13 cellular contexts compared by ENCODE assay signal in the genomic region with DNA sequence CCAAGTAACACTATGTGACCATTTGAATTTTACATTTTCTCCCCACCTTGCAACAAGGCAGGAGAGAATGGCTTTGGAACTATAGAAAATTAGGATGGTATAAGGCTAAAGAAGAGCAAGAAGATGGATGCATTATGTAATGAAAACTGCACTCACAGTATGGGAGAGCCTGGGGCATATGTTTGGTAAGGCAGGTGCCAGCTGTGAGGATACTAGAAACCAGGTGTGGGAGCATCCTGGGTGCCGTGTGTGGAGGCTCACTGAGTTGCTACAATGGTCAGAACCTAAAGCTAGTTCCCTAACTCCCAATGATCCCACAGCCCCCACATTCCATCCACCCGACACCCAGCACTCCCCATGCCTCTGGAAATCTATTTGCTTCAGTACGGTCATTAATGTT. TPM values are rescaled to one million over a fixed set of nuclear protein-coding genes. Genes with fewer than 3 reads are reported as not detected.
A peak's percentile ranks its signal among the peaks of the same experiment; 100 is the strongest.
DNase-seq lines count a peak whose midpoint lies in the region; ATAC-seq and TF ChIP-seq lines count a peak whose summit lies in the region.
"Had no signal": no experiment of that assay in that cellular context is flagged by ENCODE, and none has a peak within 500 bp of the region (broad histone marks: within the 10 kb centered on the region; RNA-seq: fewer than 3 reads in every experiment).

No MANE protein-coding gene starts in this region.

- peak overlapping the region; percentile 70 for H3K9ac ChIP-seq in Karpas-422 (ENCODE audit: low read length)

- no peak for TF ChIP-seq CTCF in neutrophil (IDR thresholded peaks at IDR 0.05)

- peak overlapping the region; percentile 76 for H3K4me2 ChIP-seq in Karpas-422 (ENCODE audit: low read depth, low read length, poor library complexity, severe bottlenecking)

- H3K36me3 ChIP-seq in Karpas-422 (ENCODE audit: insufficient read depth, low read length), result no peaks in the 10 kb centered on the region
- H3K36me3 ChIP-seq in neutrophil, result no peaks in the 10 kb centered on the region
- H3K36me3 ChIP-seq: esophagus muscularis mucosa, SJCRH30 had no signal

- H3K36me3 Mint-ChIP-seq in activated CD8-positive, alpha-beta memory T cell treated with anti-CD3 and anti-CD28 coated beads, Interleukin-2, amount 10 ng/mL, durations not matched to agents 7 days and 5 days, result peaks cover 31% of the 10 kb centered on the region
- H3K36me3 Mint-ChIP-seq in activated T-helper 1 cell treated with anti-CD3 and anti-CD28 coated beads, Interleukin-12 subunit alpha, Interleukin-12 subunit beta, Interleukin-2, Interleukin-4 antibody, amounts not matched to agents 30 ng/mL and 10 ng/mL and 1 ng/mL, durations not matched to agents 14 hours and 24 hours and 36 hours (ENCODE audit: low read depth), result peaks cover 2% of the 10 kb centered on the region

- peak overlapping the region; percentile 56 for H3K4me3 ChIP-seq in Karpas-422 (ENCODE audit: low read length)
- peak overlapping the region; percentile 44 to 52 for H3K4me3 ChIP-seq in neutrophil (ENCODE audit: low read depth in 1 of 2, low read length in 1 of 2)
- H3K4me3 ChIP-seq: esophagus muscularis mucosa, lung, SJCRH30 had no signal

- H3K27ac Mint-ChIP-seq in activated CD8-positive, alpha-beta memory T cell treated with anti-CD3 and anti-CD28 coated beads, Interleukin-2, amount 10 ng/mL, durations not matched to agents 7 days and 5 days, result peak overlapping the region; percentile 87
- H3K27ac Mint-ChIP-seq in activated T-helper 1 cell treated with anti-CD3 and anti-CD28 coated beads, Interleukin-12 subunit alpha, Interleukin-12 subunit beta, Interleukin-2, Interleukin-4 antibody, amounts not matched to agents 30 ng/mL and 10 ng/mL and 1 ng/mL, durations not matched to agents 14 hours and 24 hours and 36 hours, result peak overlapping the region; percentile 78

- no peak for TF ChIP-seq POLR2A in GM18505 (IDR thresholded peaks at IDR 0.05; ENCODE audit: borderline replicate concordance, extremely low read depth, insufficient read depth, insufficient read length)

- H3K9me2 ChIP-seq in Karpas-422 (replicated peaks; ENCODE audit: insufficient read depth, low read length), result no peaks in the 10 kb centered on the region

- H3K27me3 Mint-ChIP-seq in activated CD8-positive, alpha-beta memory T cell treated with anti-CD3 and anti-CD28 coated beads, Interleukin-2, amount 10 ng/mL, durations not matched to agents 7 days and 5 days, result no peaks in the 10 kb centered on the region
- peaks cover 3% of the 10 kb centered on the region for H3K27me3 Mint-ChIP-seq in activated T-helper 1 cell treated with anti-CD3 and anti-CD28 coated beads, Interleukin-12 subunit alpha, Interleukin-12 subunit beta, Interleukin-2, Interleukin-4 antibody, amounts not matched to agents 30 ng/mL and 10 ng/mL and 1 ng/mL, durations not matched to agents 14 hours and 24 hours and 36 hours (ENCODE audit: insufficient read depth)

- no peak for DNase-seq in activated CD8-positive, alpha-beta memory T cell treated with anti-CD3 and anti-CD28 coated beads, Interleukin-2, amount 10 ng/mL, durations not matched to agents 7 days and 5 days
- no peak for DNase-seq in activated CD8-positive, alpha-beta memory T cell treated with anti-CD3 and anti-CD28 coated beads for 24 hours
- peak; percentile 52 for DNase-seq in Karpas-422
- DNase-seq in activated T-helper 1 cell treated with anti-CD3 and anti-CD28 coated beads, Interleukin-12 subunit alpha, Interleukin-12 subunit beta, Interleukin-2, Interleukin-4 antibody, amounts not matched to agents 30 ng/mL and 10 ng/mL and 1 ng/mL, durations not matched to agents 14 hours and 24 hours and 36 hours (ENCODE audit: low spot score), result no peak
- no peak for DNase-seq in NCI-H2171 treated with DMSO at 0.1 percent for 48 hours (lab: John Stamatoyannopoulos, UW)
- DNase-seq: glutamatergic neuron, NCI-H1694, SJCRH30 had no signal

- H2AFZ ChIP-seq in Karpas-422 (ENCODE audit: low read length), result no peak overlapping the region

- H3K4me1 ChIP-seq in Karpas-422 (ENCODE audit: low read length) (peaks cover 65% of the 10 kb centered on the region), neutrophil (ENCODE audit: control insufficient read depth in 1 of 2, insufficient read depth in 1 of 2, low read depth in 1 of 2, low read length in 1 of 2) (peaks cover 56 to 66% of the 10 kb centered on the region in 2 experiments)
- H3K4me1 ChIP-seq: esophagus muscularis mucosa, SJCRH30 had no signal

- ATAC-seq in activated CD8-positive, alpha-beta memory T cell treated with anti-CD3 and anti-CD28 coated beads, Interleukin-2, amount 10 ng/mL, durations not matched to agents 7 days and 5 days, result no peak
- ATAC-seq in GM18505 (IDR thresholded peaks at IDR 0.05; ENCODE audit: unreplicated experiment) (no peak), HG03342 (IDR thresholded peaks at IDR 0.05; ENCODE audit: unreplicated experiment) (no peak)

- H3K9me3 Mint-ChIP-seq in activated CD8-positive, alpha-beta memory T cell treated with anti-CD3 and anti-CD28 coated beads, Interleukin-2, amount 10 ng/mL, durations not matched to agents 7 days and 5 days (ENCODE audit: low read depth), result no peaks in the 10 kb centered on the region
- no peaks in the 10 kb centered on the region for H3K9me3 Mint-ChIP-seq in activated T-helper 1 cell treated with anti-CD3 and anti-CD28 coated beads, Interleukin-12 subunit alpha, Interleukin-12 subunit beta, Interleukin-2, Interleukin-4 antibody, amounts not matched to agents 30 ng/mL and 10 ng/mL and 1 ng/mL, durations not matched to agents 14 hours and 24 hours and 36 hours

- H3K27ac ChIP-seq in Karpas-422 (ENCODE audit: low read length) (peak overlapping the region; percentile 97), neutrophil (peak overlapping the region; percentile 94)
- H3K27ac ChIP-seq: esophagus muscularis mucosa, SJCRH30 had no signal

- H3K79me2 ChIP-seq in Karpas-422 (ENCODE audit: low read length), result no peaks in the 10 kb centered on the region

- peak overlapping the region; percentile 22 for H3K4me3 Mint-ChIP-seq in activated CD8-positive, alpha-beta memory T cell treated with anti-CD3 and anti-CD28 coated beads, Interleukin-2, amount 10 ng/mL, durations not matched to agents 7 days and 5 days
- peak overlapping the region; percentile 70 for H3K4me3 Mint-ChIP-seq in activated T-helper 1 cell treated with anti-CD3 and anti-CD28 coated beads, Interleukin-12 subunit alpha, Interleukin-12 subunit beta, Interleukin-2, Interleukin-4 antibody, amounts not matched to agents 30 ng/mL and 10 ng/mL and 1 ng/mL, durations not matched to agents 14 hours and 24 hours and 36 hours

- H3K27me3 ChIP-seq in Karpas-422 (ENCODE audit: low read length) (no peaks in the 10 kb centered on the region), neutrophil (no peaks in the 10 kb centered on the region)
- H3K27me3 ChIP-seq: esophagus muscularis mucosa, SJCRH30 had no signal

- H3K4me1 Mint-ChIP-seq in activated CD8-positive, alpha-beta memory T cell treated with anti-CD3 and anti-CD28 coated beads, Interleukin-2, amount 10 ng/mL, durations not matched to agents 7 days and 5 days, result peaks cover 60% of the 10 kb centered on the region
- peaks cover 38% of the 10 kb centered on the region for H3K4me1 Mint-ChIP-seq in activated T-helper 1 cell treated with anti-CD3 and anti-CD28 coated beads, Interleukin-12 subunit alpha, Interleukin-12 subunit beta, Interleukin-2, Interleukin-4 antibody, amounts not matched to agents 30 ng/mL and 10 ng/mL and 1 ng/mL, durations not matched to agents 14 hours and 24 hours and 36 hours (ENCODE audit: low read depth)

- CTCF ChIA-PET in activated CD8-positive, alpha-beta memory T cell treated with anti-CD3 and anti-CD28 coated beads, Interleukin-2, amount 10 ng/mL, durations not matched to agents 7 days and 5 days (lab: Charles Lee), result interaction anchor here (1.0 to 8.2 kb wide), 4 partner anchors 14 to 69 kb away, joined by 3 to 58 read pairs (median 17); no protein-coding TSS in a partner anchor

- no peaks in the 10 kb centered on the region for H4K20me1 ChIP-seq in Karpas-422 (ENCODE audit: insufficient read depth, low read depth, low read length)

- intact Hi-C loops in activated T-helper 1 cell treated with anti-CD3 and anti-CD28 coated beads, Interleukin-12 subunit alpha, Interleukin-12 subunit beta, Interleukin-2, Interleukin-4 antibody, amounts not matched to agents 30 ng/mL and 10 ng/mL and 1 ng/mL, durations not matched to agents 14 hours and 24 hours and 36 hours (cut with micrococcal nuclease), result no loop called here

- H3K9me3 ChIP-seq in Karpas-422 (ENCODE audit: low read length) (no peaks in the 10 kb centered on the region), neutrophil (no peaks in the 10 kb centered on the region)
- H3K9me3 ChIP-seq: esophagus muscularis mucosa, SJCRH30 had no signal

RNA-seq across cellular contexts. Expression of gene UBASH3B, which starts 42.9 kb away (rescaled TPM):
- total RNA-seq in activated CD8-positive, alpha-beta memory T cell treated with anti-CD3 and anti-CD28 coated beads, Interleukin-2, amount 10 ng/mL, durations not matched to agents 7 days and 5 days, result 100 to 1,000 TPM in 1 of 2 experiments, 10 to 100 TPM in 1; 67.3 to 108 TPM
- total RNA-seq in Karpas-422 (2014; rRNA removed; shearing (Covaris generic); ENCODE audit: low replicate concordance), result 3.9 and 9.0 TPM in 2 replicates
- total RNA-seq in activated T-helper 1 cell treated with anti-CD3 and anti-CD28 coated beads, Interleukin-12 subunit alpha, Interleukin-12 subunit beta, Interleukin-2, Interleukin-4 antibody, amounts not matched to agents 30 ng/mL and 10 ng/mL and 1 ng/mL, durations not matched to agents 14 hours and 24 hours and 36 hours, result 17.9 and 18.3 TPM in 2 replicates
